25 cellular contexts compared by ENCODE assay signal in the genomic region with DNA sequence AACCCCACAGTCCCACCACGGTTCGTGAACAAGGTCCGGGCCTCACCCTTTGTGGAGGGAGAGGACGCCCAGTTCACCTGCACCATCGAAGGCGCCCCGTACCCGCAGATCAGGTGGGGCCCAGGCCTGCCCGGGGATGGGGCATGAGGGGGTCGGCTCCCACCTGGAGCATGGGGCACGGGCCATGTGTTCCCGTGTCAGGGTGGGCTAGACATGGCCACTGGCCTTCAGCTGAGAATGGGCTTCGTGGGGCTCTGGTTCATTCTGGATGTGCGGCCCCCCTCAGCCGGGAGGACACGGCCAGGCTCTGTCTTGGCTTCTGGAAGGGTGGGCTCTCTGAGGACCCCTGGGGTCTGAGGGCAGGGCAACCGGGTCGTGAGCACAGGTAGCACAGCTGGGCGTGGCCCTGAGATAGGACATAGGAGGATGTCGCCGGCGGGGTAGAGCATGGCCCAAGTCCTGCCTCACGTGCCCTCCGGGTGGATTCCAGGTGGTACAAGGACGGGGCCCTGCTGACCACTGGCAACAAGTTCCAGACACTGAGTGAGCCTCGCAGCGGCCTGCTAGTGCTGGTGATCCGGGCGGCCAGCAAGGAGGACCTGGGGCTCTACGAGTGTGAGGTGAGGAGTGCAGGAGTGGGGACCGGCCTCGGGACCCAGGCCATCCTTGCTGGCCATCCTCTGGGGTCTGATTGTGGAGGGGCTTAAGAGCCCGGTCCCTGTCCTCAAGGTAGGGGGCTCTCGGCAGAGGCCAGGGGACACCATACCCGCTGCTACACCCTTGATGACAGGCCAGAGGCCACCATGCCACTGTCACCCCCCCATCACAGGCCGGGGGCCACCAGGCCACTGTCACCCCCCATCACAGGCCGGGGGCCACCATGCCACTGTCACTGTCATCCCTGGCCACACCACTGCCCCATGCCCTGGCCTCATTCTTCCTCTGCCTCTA. TPM values are rescaled to one million over a fixed set of nuclear protein-coding genes. Genes with fewer than 3 reads are reported as not detected.
DNase-seq lines count a peak whose midpoint lies in the region; ATAC-seq, FAIRE-seq and TF ChIP-seq lines count a peak whose summit lies in the region.
"Had no signal": no experiment of that assay in that cellular context is flagged by ENCODE, and none has a peak within 500 bp of the region (broad histone marks: within the 10 kb centered on the region; RNA-seq: fewer than 3 reads in every experiment).

No MANE protein-coding gene starts in this region.

- no peaks in the 10 kb centered on the region for H3K79me2 ChIP-seq in HepG2 (ENCODE audit: insufficient read depth, low read length)

- ATAC-seq in right lobe of liver (no peak), HepG2 (no peak), heart left ventricle (no peak), aorta (ENCODE audit: low FRiP score) (no peak)
- ATAC-seq: activated T-cell treated with anti-CD3 and anti-CD28 coated beads, Interleukin-2, amount 50 U/mL, for 4 hours; gastroesophageal sphincter; mucosa of descending colon had no signal

- BruUV-seq in HepG2 (replicated peaks; lab: Mats Ljungman, UMichigan), result no TSS peak

- CTCF ChIA-PET in HepG2 (lab: Yijun Ruan, JAX; ENCODE audit: low intra/inter-chr PET ratio, low total read pairs), result no interaction called here

- no peak overlapping the region for H3K4ac ChIP-seq in neuronal stem cell (ENCODE audit: low read length)

- H3K27ac ChIP-seq in right lobe of liver (no peak overlapping the region), HepG2 (ENCODE audit: extremely low read length, insufficient read depth, low read length) (no peak overlapping the region), heart left ventricle (no peak overlapping the region), neuronal stem cell (replicated peaks; ENCODE audit: low read length) (no peak overlapping the region), aorta (ENCODE audit: low read depth in 1 of 2, low read length in 2 of 2) (no peak overlapping the region)
- H3K27ac ChIP-seq: gastroesophageal sphincter, stomach, VCaP had no signal

- H2BK120ac ChIP-seq in neuronal stem cell (ENCODE audit: low read depth, low read length), result no peak overlapping the region

- no peak for TF ChIP-seq RAD21 in HepG2 (CRISPR knock-in tag; IDR thresholded peaks at IDR 0.05)

- H3K9ac ChIP-seq in HepG2 (ENCODE audit: insufficient read depth, low read depth, low read length) (no peak overlapping the region), neuronal stem cell (ENCODE audit: low read depth, low read length, poor library complexity) (no peak overlapping the region)

- H3K4me1 ChIP-seq in right lobe of liver (no peaks in the 10 kb centered on the region), HepG2 (ENCODE audit: insufficient read depth, low read length) (no peaks in the 10 kb centered on the region), heart left ventricle (peaks cover 0 to 17% (median 6%) of the 10 kb centered on the region in 12 donors), neuronal stem cell (ENCODE audit: control insufficient read depth in 2 of 2, insufficient read depth in 1 of 2, low read depth in 1 of 2, low read length in 2 of 2) (no peaks in the 10 kb centered on the region), aorta (ENCODE audit: control insufficient read depth in 1 of 2, insufficient read depth in 2 of 2, low read length in 2 of 2) (no peaks in the 10 kb centered on the region)
- H3K4me1 ChIP-seq: gastroesophageal sphincter, stomach had no signal

- H2BK12ac ChIP-seq in neuronal stem cell (ENCODE audit: low read length), result no peak overlapping the region

- H4K20me1 ChIP-seq in HepG2 (ENCODE audit: insufficient read depth, low read length), result no peaks in the 10 kb centered on the region

- H3K9me3 ChIP-seq in right lobe of liver (no peaks in the 10 kb centered on the region), HepG2 (ENCODE audit: low read length) (no peaks in the 10 kb centered on the region), heart left ventricle (no peaks in the 10 kb centered on the region), neuronal stem cell (replicated peaks in 1 of 2; ENCODE audit: control insufficient read depth in 2 of 2, insufficient read depth in 1 of 2, low read depth in 1 of 2, low read length in 2 of 2) (no peaks in the 10 kb centered on the region), aorta (ENCODE audit: control insufficient read depth, low read length) (no peaks in the 10 kb centered on the region)
- H3K9me3 ChIP-seq: gastroesophageal sphincter, mucosa of descending colon, stomach had no signal

- H2AK5ac ChIP-seq in neuronal stem cell (ENCODE audit: low read depth, low read length), result no peak overlapping the region

- H3K4me3 ChIP-seq in right lobe of liver (no peak overlapping the region), HepG2 (replicated peaks in 1 of 3; ENCODE audit: insufficient read depth in 1 of 3, low read depth in 2 of 3, low read length in 3 of 3) (no peak overlapping the region), heart left ventricle (no peak overlapping the region), neuronal stem cell (ENCODE audit: low read length in 2 of 2) (no peak overlapping the region), aorta (ENCODE audit: low read length in 2 of 2) (no peak overlapping the region)
- H3K4me3 ChIP-seq: gastroesophageal sphincter, mucosa of descending colon, stomach had no signal

- TF ChIP-seq POLR2A in right lobe of liver (IDR thresholded peaks at IDR 0.05), result no peak
- no peak for TF ChIP-seq POLR2A in HepG2 (IDR thresholded peaks at IDR 0.05; ENCODE audit: insufficient read depth in 1 of 2, low read depth in 2 of 2, low read length in 2 of 2)
- no peak for TF ChIP-seq POLR2A in heart left ventricle (IDR thresholded peaks at IDR 0.05)

- H3K23ac ChIP-seq in neuronal stem cell (ENCODE audit: low read depth, low read length, poor library complexity), result no peak overlapping the region

- 79% methylated on average over 13 of the region's 37 CpGs for WGBS in right lobe of liver (ENCODE audit: insufficient coverage, low coverage, low lambda C conversion rate, missing lambda C conversion rate)
- WGBS in HepG2 (ENCODE audit: low lambda C conversion rate), result 34% methylated on average over 30 of the region's 37 CpGs
- 85 to 93% (median 89%) methylated on average over 29 to 37 of the region's 37 CpGs for WGBS in heart left ventricle, 4 donors
- no CpG with 5 or more reads among the region's 37 CpGs for WGBS in neuronal stem cell (ENCODE audit: extremely low coverage in 2 of 2, insufficient read length in 2 of 2, insufficient replicate concordance in 1 of 2), 2 donors
- 90% methylated on average over 35 to 37 of the region's 37 CpGs for WGBS in aorta, 2 donors

- no peak for FAIRE-seq in HepG2 (lab: Jason Lieb, UNC)
- FAIRE-seq: endometrium, GM12892 had no signal

- H4K91ac ChIP-seq in neuronal stem cell (ENCODE audit: low read depth, low read length, poor library complexity), result no peak overlapping the region

- DNase-seq in right lobe of liver, result peak in 2 of 3 donors; percentile 16 to 51
- DNase-seq in HepG2 (ENCODE audit: low spot score), result no peak
- DNase-seq in heart left ventricle, result peak in 3 of 5 donors; percentile 21 to 51 (median 21)
- no peak for DNase-seq in neuronal stem cell (ENCODE audit: low spot score)
- peak; percentile 40 to 74 for DNase-seq in aorta
- DNase-seq in mucosa of gallbladder (ENCODE audit: low spot score), result no peak
- no peak for DNase-seq in GM19238 (ENCODE audit: insufficient read length, low spot score)
- no peak for DNase-seq in OCI-M1 (lab: John Stamatoyannopoulos, UW)
- DNase-seq: activated CD4-positive, alpha-beta T cell treated with anti-CD3 and anti-CD28 coated beads, Interleukin-2, amount 10 ng/mL, durations not matched to agents 7 days and 5 days; activated naive CD4-positive, alpha-beta T cell treated with Interleukin-2 at 50 U/mL for 16 hours; activated T-cell treated with anti-CD3 and anti-CD28 coated beads, Interleukin-2, amount 50 U/mL, for 4 hours; dermis blood vessel endothelial cell; DMS 273 treated with DMSO at 0.1 percent for 48 hours; EL; GOT3; NCI-H1694; NCI-H510A; nephron progenitor cell; stomach; trophoblast cell had no signal

- no peak overlapping the region for H3K14ac ChIP-seq in neuronal stem cell (ENCODE audit: low read length)

- H3K27me3 ChIP-seq in right lobe of liver (no peaks in the 10 kb centered on the region), HepG2 (ENCODE audit: control insufficient read depth in 1 of 2, insufficient read depth in 2 of 2, low read length in 2 of 2) (peaks cover 8 to 59% of the 10 kb centered on the region in 2 experiments; a peak in 4 of 5 replicates), heart left ventricle (no peaks in the 10 kb centered on the region), neuronal stem cell (ENCODE audit: control insufficient read depth in 3 of 3, insufficient read depth in 3 of 3, low read depth in 1 of 3, low read length in 3 of 3) (peaks cover 0 to 3% (median 0%) of the 10 kb centered on the region in 3 experiments), aorta (ENCODE audit: control insufficient read depth in 1 of 2, insufficient read depth in 2 of 2, low read length in 1 of 2) (no peaks in the 10 kb centered on the region)
- H3K27me3 ChIP-seq: gastroesophageal sphincter, stomach had no signal

- no peak for TF ChIP-seq EP300 in HepG2 (IDR thresholded peaks at IDR 0.05; ENCODE audit: low read depth in 2 of 2, low read length in 2 of 2)
- TF ChIP-seq EP300 in HepG2 (CRISPR knock-in tag; IDR thresholded peaks at IDR 0.05; ENCODE audit: borderline replicate concordance), result no peak

- no peaks in the 10 kb centered on the region for H3K36me3 ChIP-seq in right lobe of liver
- H3K36me3 ChIP-seq in HepG2 (replicated peaks in 1 of 2; ENCODE audit: control insufficient read depth in 1 of 2, insufficient read depth in 2 of 2, low read length in 2 of 2), result no peaks in the 10 kb centered on the region
- peaks cover 0 to 60% (median 19%) of the 10 kb centered on the region in 9 donors for H3K36me3 ChIP-seq in heart left ventricle
- peaks cover 0 to 3% of the 10 kb centered on the region in 2 donors for H3K36me3 ChIP-seq in neuronal stem cell (replicated peaks in 1 of 2; ENCODE audit: control insufficient read depth in 2 of 2, insufficient read depth in 2 of 2, low read length in 2 of 2)
- H3K36me3 ChIP-seq in aorta (ENCODE audit: control insufficient read depth in 1 of 2, insufficient read depth in 2 of 2, low read length in 1 of 2), result no peaks in the 10 kb centered on the region
- H3K36me3 ChIP-seq: stomach had no signal

- peak overlapping the region; percentile 16 for H3K18ac ChIP-seq in neuronal stem cell (ENCODE audit: low read length)

- H2BK5ac ChIP-seq in neuronal stem cell (ENCODE audit: low read length), result no peak overlapping the region

- H2BK15ac ChIP-seq in neuronal stem cell (ENCODE audit: low read length), result no peak overlapping the region

- H4K8ac ChIP-seq in neuronal stem cell (ENCODE audit: low read depth, low read length), result no peak overlapping the region

- no peak overlapping the region for H3K4me2 ChIP-seq in HepG2 (ENCODE audit: low read depth, low read length)
- H3K4me2 ChIP-seq in neuronal stem cell (ENCODE audit: insufficient read depth, low read length, poor library complexity, severe bottlenecking), result no peak overlapping the region

- H3K79me1 ChIP-seq in neuronal stem cell (ENCODE audit: low read depth, low read length), result peaks cover 2% of the 10 kb centered on the region

- in situ Hi-C loops in HepG2 (cut with HindIII; ENCODE audit: extremely low pct_ligation_motif_present, low pct_unique_long_range_greater_than_20kb), result no loop called here

- TF ChIP-seq CTCF in right lobe of liver (IDR thresholded peaks at IDR 0.05), result no peak
- no peak for TF ChIP-seq CTCF in HepG2 (CRISPR knock-in tag; IDR thresholded peaks at IDR 0.05)
- no peak for TF ChIP-seq CTCF in heart left ventricle (IDR thresholded peaks at IDR 0.05)

- H2AFZ ChIP-seq in HepG2 (ENCODE audit: low read length) (no peak overlapping the region), neuronal stem cell (ENCODE audit: low read length) (no peak overlapping the region)

- POLR2A ChIA-PET in HepG2 (lab: Yijun Ruan, JAX), result no interaction called here

- intact Hi-C loops in right lobe of liver (cut with DNase I) (no loop called here), HepG2 (cut with micrococcal nuclease; ENCODE audit: unreplicated experiment) (no loop called here), heart left ventricle (cut with DNase I) (no loop called here), aorta (cut with DNase I) (no loop called here)

RNA-seq across cellular contexts. Expression of gene TRIM11, which starts 55.5 kb away (rescaled TPM):
- total RNA-seq in right lobe of liver (1 to 10 TPM; 5.2 to 8.3 (median 7.1) TPM), HepG2 (2016; rRNA removed; fragmentation: Illumina TruSeq; extraction: Trizol) (9.7 and 16.1 TPM in 2 replicates), heart left ventricle (10 to 100 TPM in 4 of 9 donors, 1 to 10 TPM in 5; 6.7 to 13.8 (median 8.4) TPM), aorta (10 to 100 TPM; 16.2 to 20.3 TPM), mucosa of gallbladder (33.3 TPM)
- 8.8 and 9.6 TPM in 2 replicates for total RNA-seq in HepG2 (2016; cell fraction: cytosol; rRNA removed; fragmentation: Illumina TruSeq; extraction: Trizol; ENCODE audit: low read depth)
- 10.0 and 15.4 TPM in 2 replicates for total RNA-seq in HepG2 (2016; cell fraction: insoluble cytoplasmic fraction; rRNA removed; fragmentation: Illumina TruSeq; extraction: Trizol)
- total RNA-seq in HepG2 (2016; cell fraction: membrane; rRNA removed; fragmentation: Illumina TruSeq; extraction: Trizol), result 12.1 and 13.4 TPM in 2 replicates
- 16.6 and 19.2 TPM in 2 replicates for total RNA-seq in HepG2 (2016; cell fraction: nucleus; rRNA removed; fragmentation: Illumina TruSeq; extraction: Trizol)
- polyA plus RNA-seq in HepG2 (2011; rRNA removed) (6.3 and 8.8 TPM in 2 replicates), heart left ventricle (1 to 10 TPM; 4.7 to 9.8 TPM), aorta (10 to 100 TPM in 1 of 2 donors, 1 to 10 TPM in 1; 5.8 to 12.2 TPM)
- polyA plus RNA-seq in HepG2 (2011; cell fraction: cytosol; rRNA removed), result 4.7 and 6.1 TPM in 2 replicates
- 33.2 and 33.5 TPM in 2 replicates for polyA plus RNA-seq in HepG2 (2011; cell fraction: nucleus; rRNA removed)
- 7.8 and 13.4 TPM in 2 replicates for polyA plus RNA-seq in HepG2 (2012)
- 1.3 and 1.5 TPM in 2 replicates for polyA plus RNA-seq in HepG2 (2016; cell fraction: cytosol; fragmentation: Illumina TruSeq; extraction: Trizol; ENCODE audit: low read depth)
- polyA plus RNA-seq in HepG2 (2016; cell fraction: insoluble cytoplasmic fraction; fragmentation: Illumina TruSeq; extraction: Trizol; ENCODE audit: low read depth), result 9.6 and 11.4 TPM in 2 replicates
- 2.2 and 2.7 TPM in 2 replicates for polyA plus RNA-seq in HepG2 (2016; cell fraction: membrane; fragmentation: Illumina TruSeq; extraction: Trizol; ENCODE audit: low read depth)
- polyA plus RNA-seq in HepG2 (2016; cell fraction: nucleus; fragmentation: Illumina TruSeq; extraction: Trizol; ENCODE audit: insufficient read depth, low read depth), result 33.8 and 38.7 TPM in 2 replicates
- polyA minus RNA-seq in HepG2 (2011; rRNA and poly(A)+ RNA removed; ENCODE audit: low replicate concordance), result 19.6 and 39.2 TPM in 2 replicates
- polyA minus RNA-seq in HepG2 (2011; cell fraction: cytosol; rRNA and poly(A)+ RNA removed), result 6.6 and 7.0 TPM in 2 replicates
- 17.0 and 20.8 TPM in 2 replicates for polyA minus RNA-seq in HepG2 (2011; cell fraction: nucleus; rRNA and poly(A)+ RNA removed)
- 13.5 TPM for polyA plus RNA-seq in neuronal stem cell (2013, experiment 1 of 2)
- polyA plus RNA-seq in neuronal stem cell (2013, experiment 2 of 2), result 13.3 TPM

Comparison
In these comparisons a context has a peak if more than half of its experiments do, and no peak if none do; other contexts are left out.
1. DNase-seq: peak in right lobe of liver (2 of 3), heart left ventricle (3 of 5) and aorta (2 of 2); none in HepG2 (single experiment), neuronal stem cell (single experiment), mucosa of gallbladder (single experiment), GM19238 (single experiment) and OCI-M1 (single experiment).